In genomic region chr1:19799233-19799876, GRCh38 we compare ENCODE assay signal across 8 cellular contexts. TPM values are rescaled to one million over a fixed set of nuclear protein-coding genes. Genes with fewer than 3 reads are reported as not detected.
DNase-seq lines count a peak whose midpoint lies in the region; ATAC-seq lines count a peak whose summit lies in the region.

No MANE protein-coding gene starts in this region.

- H3K27me3 ChIP-seq in naive thymus-derived CD4-positive, alpha-beta T cell (ENCODE audit: control insufficient read depth in 2 of 2, insufficient read depth in 2 of 2, low read length in 2 of 2), result no peaks in the 10 kb centered on the region

- H3K9me3 Mint-ChIP-seq in naive thymus-derived CD4-positive, alpha-beta T cell, result peaks cover 0 to 3% (median 0%) of the 10 kb centered on the region in 11 donors
- no peaks in the 10 kb centered on the region for H3K9me3 Mint-ChIP-seq in stimulated activated naive CD8-positive, alpha-beta T cell treated with anti-CD3 and anti-CD28 coated beads, Interleukin-15, amount 100 ng/mL, for 72 hours

- peak overlapping the region; percentile 66 for H3K27ac ChIP-seq in naive thymus-derived CD4-positive, alpha-beta T cell (ENCODE audit: low read depth, low read length)

- intact Hi-C loops in naive thymus-derived CD4-positive, alpha-beta T cell (cut with micrococcal nuclease), result loop anchor here in 1 of 2 donors (5.0 kb wide), 1 partner anchor 37 kb away; no protein-coding TSS in a partner anchor

- H3K27ac Mint-ChIP-seq in naive thymus-derived CD4-positive, alpha-beta T cell, result peak overlapping the region; percentile 86 to 98 (median 91)
- H3K27ac Mint-ChIP-seq in stimulated activated naive CD8-positive, alpha-beta T cell treated with anti-CD3 and anti-CD28 coated beads, Interleukin-15, amount 100 ng/mL, for 72 hours, result peak overlapping the region; percentile 98

- peaks cover 5 to 12% (median 7%) of the 10 kb centered on the region in 5 donors for H3K36me3 Mint-ChIP-seq in naive thymus-derived CD4-positive, alpha-beta T cell

- CTCF ChIA-PET in naive thymus-derived CD4-positive, alpha-beta T cell (lab: Charles Lee), result no interaction called here

- H3K9me3 ChIP-seq in naive thymus-derived CD4-positive, alpha-beta T cell (ENCODE audit: control insufficient read depth in 2 of 3, low read length in 3 of 3), result no peaks in the 10 kb centered on the region

- DNase-seq in DMS53 (lab: John Stamatoyannopoulos, UW), result peak; percentile 93
- peak; percentile 47 for DNase-seq in NCI-H2029 (lab: John Stamatoyannopoulos, UW)
- DNase-seq in activated CD8-positive, alpha-beta memory T cell treated with anti-CD3 and anti-CD28 coated beads for 24 hours, result peak; percentile 86
- peak; percentile 65 for DNase-seq in epidermal melanocyte (ENCODE audit: insufficient read length, low spot score)
- DNase-seq in naive thymus-derived CD4-positive, alpha-beta T cell, result peak; percentile 26 to 73 (median 50)
- peak; percentile 61 to 68 for DNase-seq in stimulated activated naive CD8-positive, alpha-beta T cell treated with anti-CD3 and anti-CD28 coated beads, Interleukin-15, amount 100 ng/mL, for 72 hours
- no peak for DNase-seq in NCI-H774 (lab: John Stamatoyannopoulos, UW)

- H3K27me3 Mint-ChIP-seq in naive thymus-derived CD4-positive, alpha-beta T cell, result peaks cover 0 to 8% (median 0%) of the 10 kb centered on the region in 5 donors
- no peaks in the 10 kb centered on the region for H3K27me3 Mint-ChIP-seq in stimulated activated naive CD8-positive, alpha-beta T cell treated with anti-CD3 and anti-CD28 coated beads, Interleukin-15, amount 100 ng/mL, for 72 hours

- peak; percentile 59 for ATAC-seq in GM21786 (IDR thresholded peaks at IDR 0.05; ENCODE audit: unreplicated experiment)
- peak; percentile 84 for ATAC-seq in naive thymus-derived CD4-positive, alpha-beta T cell
- peak; percentile 89 for ATAC-seq in stimulated activated naive CD8-positive, alpha-beta T cell treated with anti-CD3 and anti-CD28 coated beads, Interleukin-15, amount 100 ng/mL, for 72 hours

- POLR2A ChIA-PET in naive thymus-derived CD4-positive, alpha-beta T cell (lab: Charles Lee), result no interaction called here

- no peaks in the 10 kb centered on the region for H3K36me3 ChIP-seq in naive thymus-derived CD4-positive, alpha-beta T cell (ENCODE audit: control insufficient read depth in 2 of 3, insufficient read depth in 3 of 3, low read length in 3 of 3)

- peaks cover 9 to 40% (median 33%) of the 10 kb centered on the region in 7 donors for H3K4me1 Mint-ChIP-seq in naive thymus-derived CD4-positive, alpha-beta T cell
- peaks cover 44% of the 10 kb centered on the region for H3K4me1 Mint-ChIP-seq in stimulated activated naive CD8-positive, alpha-beta T cell treated with anti-CD3 and anti-CD28 coated beads, Interleukin-15, amount 100 ng/mL, for 72 hours

- peak overlapping the region; percentile 66 for H3K4me3 ChIP-seq in naive thymus-derived CD4-positive, alpha-beta T cell (ENCODE audit: low read length)

- peaks cover 0 to 10% of the 10 kb centered on the region in 2 donors for H3K4me1 ChIP-seq in naive thymus-derived CD4-positive, alpha-beta T cell (ENCODE audit: control insufficient read depth in 2 of 2, insufficient read depth in 2 of 2, low read length in 2 of 2)

- H3K4me3 Mint-ChIP-seq in naive thymus-derived CD4-positive, alpha-beta T cell, result peak overlapping the region; percentile 76 to 98 (median 87)
- peak overlapping the region; percentile 87 to 96 for H3K4me3 Mint-ChIP-seq in stimulated activated naive CD8-positive, alpha-beta T cell treated with anti-CD3 and anti-CD28 coated beads, Interleukin-15, amount 100 ng/mL, for 72 hours

RNA-seq across cellular contexts. Expression of gene TMCO4, which starts 0.4 kb away (rescaled TPM):
- total RNA-seq in naive thymus-derived CD4-positive, alpha-beta T cell, result 10 to 100 TPM; 16.6 to 28.3 (median 18.2) TPM
- 10 to 100 TPM in 1 of 2 donors, 1 to 10 TPM in 1; 8.9 to 11.3 TPM for polyA plus RNA-seq in naive thymus-derived CD4-positive, alpha-beta T cell

RNA-seq across cellular contexts. Expression of gene RNF186, which starts 15.7 kb away (rescaled TPM):
- not detected for total RNA-seq in naive thymus-derived CD4-positive, alpha-beta T cell
- polyA plus RNA-seq in naive thymus-derived CD4-positive, alpha-beta T cell, result not detected
